ENCODE assay signal across 9 cellular contexts in the genomic region with DNA sequence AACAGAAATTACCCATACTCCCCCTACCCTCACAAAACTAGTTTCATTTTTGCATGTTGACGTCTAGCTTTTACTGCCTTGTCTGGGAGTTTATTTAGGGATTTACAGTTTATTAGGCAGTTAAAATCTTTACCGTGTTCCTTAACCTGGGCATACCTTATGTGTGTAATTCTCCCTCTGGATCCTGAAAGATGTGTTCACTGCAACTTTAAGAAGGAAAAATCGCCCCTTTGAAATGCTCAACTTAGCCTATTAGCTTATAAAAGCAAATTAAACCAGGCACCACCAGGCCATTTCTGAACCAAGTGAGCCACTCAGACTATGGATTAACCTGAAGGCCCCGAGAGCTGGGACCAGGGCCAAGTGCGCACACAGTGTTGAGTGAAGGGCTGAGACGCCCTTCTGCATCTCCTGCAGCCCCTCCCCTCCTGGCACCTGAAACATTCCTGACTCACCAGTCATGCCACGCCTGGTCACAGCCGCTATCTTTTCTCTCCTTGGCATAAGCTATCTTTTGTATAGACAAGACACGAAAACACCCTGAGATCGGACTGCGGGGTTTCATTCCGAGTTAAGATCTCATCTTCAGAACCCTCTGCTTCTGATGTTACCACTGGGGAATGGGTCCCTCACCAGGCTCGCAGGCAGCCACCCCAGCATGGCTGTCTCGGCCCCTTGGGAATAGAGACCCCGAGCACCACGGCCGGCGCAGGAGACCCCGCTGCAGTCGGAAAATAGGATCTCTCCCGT.
DNase-seq lines count a peak whose midpoint lies in the region; ATAC-seq and TF ChIP-seq lines count a peak whose summit lies in the region.
"Had no signal": no experiment of that assay in that cellular context is flagged by ENCODE, and none has a peak within 500 bp of the region (broad histone marks: within the 10 kb centered on the region; RNA-seq: fewer than 3 reads in every experiment).

No MANE protein-coding gene starts in this region.

- intact Hi-C loops in sigmoid colon (cut with DNase I) = loop anchor here (5.0 kb wide), 2 partner anchors 34 to 66 kb away; no protein-coding TSS in a partner anchor
- intact Hi-C loops in activated T-helper 1 cell treated with anti-CD3 and anti-CD28 coated beads, Interleukin-12 subunit alpha, Interleukin-12 subunit beta, Interleukin-2, Interleukin-4 antibody, amounts not matched to agents 30 ng/mL and 10 ng/mL and 1 ng/mL, durations not matched to agents 14 hours and 24 hours and 36 hours (cut with micrococcal nuclease) = no loop called here

- no peak for ATAC-seq in HG02678 (IDR thresholded peaks at IDR 0.05; ENCODE audit: unreplicated experiment)

- H3K27me3 ChIP-seq in sigmoid colon = no peaks in the 10 kb centered on the region

- H3K27ac ChIP-seq in sigmoid colon = peak overlapping the region; percentile 74 to 86 (median 80)
- H3K27ac ChIP-seq: KMS-11 had no signal

- DNase-seq in H4 (ENCODE audit: low spot score) (peak; percentile 32), NCI-H748 treated with DMSO at 0.1 percent for 48 hours (lab: John Stamatoyannopoulos, UW) (peak; percentile 6), fibroblast of the aortic adventitia (ENCODE audit: low read depth) (peak; percentile 90), sigmoid colon (peak; percentile 85), SIG-M5 (lab: John Stamatoyannopoulos, UW) (no peak), 8988T (no peak)
- DNase-seq in activated T-helper 1 cell treated with anti-CD3 and anti-CD28 coated beads, Interleukin-12 subunit alpha, Interleukin-12 subunit beta, Interleukin-2, Interleukin-4 antibody, amounts not matched to agents 30 ng/mL and 10 ng/mL and 1 ng/mL, durations not matched to agents 14 hours and 24 hours and 36 hours (ENCODE audit: low spot score) = no peak

- no peaks in the 10 kb centered on the region for H3K36me3 Mint-ChIP-seq in activated T-helper 1 cell treated with anti-CD3 and anti-CD28 coated beads, Interleukin-12 subunit alpha, Interleukin-12 subunit beta, Interleukin-2, Interleukin-4 antibody, amounts not matched to agents 30 ng/mL and 10 ng/mL and 1 ng/mL, durations not matched to agents 14 hours and 24 hours and 36 hours (ENCODE audit: low read depth)

- H3K4me3 ChIP-seq in fibroblast of the aortic adventitia (ENCODE audit: low read depth, low read length) (peak overlapping the region; percentile 11), sigmoid colon (peak overlapping the region; percentile 11 to 40 (median 23))

- TF ChIP-seq EP300 in sigmoid colon (IDR thresholded peaks at IDR 0.05) = no peak

- no peak for TF ChIP-seq POLR2A in sigmoid colon (IDR thresholded peaks at IDR 0.05)

- peaks cover 2% of the 10 kb centered on the region for H3K27me3 Mint-ChIP-seq in activated T-helper 1 cell treated with anti-CD3 and anti-CD28 coated beads, Interleukin-12 subunit alpha, Interleukin-12 subunit beta, Interleukin-2, Interleukin-4 antibody, amounts not matched to agents 30 ng/mL and 10 ng/mL and 1 ng/mL, durations not matched to agents 14 hours and 24 hours and 36 hours (ENCODE audit: insufficient read depth)

- WGBS in sigmoid colon, 2 donors = 29 to 56% methylated on average over 21 of the region's 21 CpGs

- H3K4me1 Mint-ChIP-seq in activated T-helper 1 cell treated with anti-CD3 and anti-CD28 coated beads, Interleukin-12 subunit alpha, Interleukin-12 subunit beta, Interleukin-2, Interleukin-4 antibody, amounts not matched to agents 30 ng/mL and 10 ng/mL and 1 ng/mL, durations not matched to agents 14 hours and 24 hours and 36 hours (ENCODE audit: low read depth) = no peaks in the 10 kb centered on the region

- H3K9me3 Mint-ChIP-seq in activated T-helper 1 cell treated with anti-CD3 and anti-CD28 coated beads, Interleukin-12 subunit alpha, Interleukin-12 subunit beta, Interleukin-2, Interleukin-4 antibody, amounts not matched to agents 30 ng/mL and 10 ng/mL and 1 ng/mL, durations not matched to agents 14 hours and 24 hours and 36 hours = no peaks in the 10 kb centered on the region

- H3K36me3 ChIP-seq in sigmoid colon = no peaks in the 10 kb centered on the region

- no peaks in the 10 kb centered on the region for H3K9me3 ChIP-seq in sigmoid colon

- H3K27ac Mint-ChIP-seq in activated T-helper 1 cell treated with anti-CD3 and anti-CD28 coated beads, Interleukin-12 subunit alpha, Interleukin-12 subunit beta, Interleukin-2, Interleukin-4 antibody, amounts not matched to agents 30 ng/mL and 10 ng/mL and 1 ng/mL, durations not matched to agents 14 hours and 24 hours and 36 hours = no peak overlapping the region

- H3K4me1 ChIP-seq in sigmoid colon = peaks cover 0 to 99% (median 96%) of the 10 kb centered on the region in 4 donors

- no peak overlapping the region for H3K4me3 Mint-ChIP-seq in activated T-helper 1 cell treated with anti-CD3 and anti-CD28 coated beads, Interleukin-12 subunit alpha, Interleukin-12 subunit beta, Interleukin-2, Interleukin-4 antibody, amounts not matched to agents 30 ng/mL and 10 ng/mL and 1 ng/mL, durations not matched to agents 14 hours and 24 hours and 36 hours

- no peak for TF ChIP-seq CTCF in fibroblast of the aortic adventitia (IDR thresholded peaks at IDR 0.05; ENCODE audit: insufficient read depth, low read length)
- no peak for TF ChIP-seq CTCF in sigmoid colon (IDR thresholded peaks at IDR 0.05)

Comparison
In these comparisons a context has a peak if more than half of its experiments do, and no peak if none do; other contexts are left out.
1. DNase-seq: peak in H4 (single experiment), NCI-H748 treated with DMSO at 0.1 percent for 48 hours (single experiment), fibroblast of the aortic adventitia (single experiment) and sigmoid colon (single experiment); none in SIG-M5 (single experiment), 8988T (single experiment) and activated T-helper 1 cell treated with anti-CD3 and anti-CD28 coated beads, Interleukin-12 subunit alpha, Interleukin-12 subunit beta, Interleukin-2, Interleukin-4 antibody, amounts not matched to agents 30 ng/mL and 10 ng/mL and 1 ng/mL, durations not matched to agents 14 hours and 24 hours and 36 hours (single experiment).